In genomic region chr6:18265787-18266523, GRCh38 we compare ENCODE assay signal across 15 cellular contexts. TPM values are rescaled to one million over a fixed set of nuclear protein-coding genes. Genes with fewer than 3 reads are reported as not detected.
DNase-seq lines count a peak whose midpoint lies in the region; ATAC-seq and TF ChIP-seq lines count a peak whose summit lies in the region.
"Had no signal": no experiment of that assay in that cellular context is flagged by ENCODE, and none has a peak within 500 bp of the region (broad histone marks: within the 10 kb centered on the region; RNA-seq: fewer than 3 reads in every experiment).

No MANE protein-coding gene starts in this region.

- peaks cover 20 to 30% of the 10 kb centered on the region in 2 donors for H3K36me3 Mint-ChIP-seq in activated T-cell treated with anti-CD3 and anti-CD28 coated beads, Interleukin-2, amount 50 U/mL, for 72 hours (ENCODE audit: insufficient read depth in 2 of 2)
- peaks cover 20% of the 10 kb centered on the region for H3K36me3 Mint-ChIP-seq in effector memory CD8-positive, alpha-beta T cell (ENCODE audit: insufficient read depth)

- H3K79me2 ChIP-seq in OCI-LY7 (ENCODE audit: insufficient read depth, low read depth, low read length): peaks cover 31% of the 10 kb centered on the region

- H3K27me3 ChIP-seq in spleen (replicated peaks in 1 of 7): no peaks in the 10 kb centered on the region
- H3K27me3 ChIP-seq: vagina had no signal

- H3K27me3 Mint-ChIP-seq in activated T-cell treated with anti-CD3 and anti-CD28 coated beads, Interleukin-2, amount 50 U/mL, for 72 hours (ENCODE audit: low read depth): no peaks in the 10 kb centered on the region
- H3K27me3 Mint-ChIP-seq in effector memory CD8-positive, alpha-beta T cell: no peaks in the 10 kb centered on the region

- CTCF ChIA-PET in OCI-LY7 (lab: Charles Lee; ENCODE audit: unreplicated experiment): interaction anchor here (1.3 kb wide), 1 partner anchor 64 kb away, joined by 3 read pairs; no protein-coding TSS in a partner anchor

- H4K20me1 ChIP-seq in OCI-LY7 (ENCODE audit: insufficient read depth, low read length): peaks cover 16% of the 10 kb centered on the region

- H3K4me3 ChIP-seq in OCI-LY7 (ENCODE audit: low read depth, low read length, poor library complexity, severe bottlenecking): peak overlapping the region; percentile 90
- H3K4me3 ChIP-seq in spleen: no peak overlapping the region

- H3K27ac ChIP-seq in OCI-LY7 (ENCODE audit: low read depth, low read length, poor library complexity, severe bottlenecking) (no peak overlapping the region), spleen (no peak overlapping the region)

- 94 to 97% (median 97%) methylated on average over 12 to 14 of the region's 14 CpGs for WGBS in spleen, 5 donors

- H3K9me2 ChIP-seq in OCI-LY7 (ENCODE audit: insufficient read depth, low read length): no peaks in the 10 kb centered on the region

- intact Hi-C loops in OCI-LY7 (cut with micrococcal nuclease; ENCODE audit: unreplicated experiment) (loop anchor here (2.0 kb wide), 1 partner anchor 121 kb away; the partner anchor contains the start of gene RNF144B), spleen (cut with DNase I; ENCODE audit: low total_unique reads) (no loop called here)

- peak overlapping the region; percentile 77; the same call in 1 of the 2 replicates for H3K4me2 ChIP-seq in OCI-LY7 (ENCODE audit: low read length)

- TF ChIP-seq POLR2A in spleen (IDR thresholded peaks at IDR 0.05): no peak

- H3K4me3 Mint-ChIP-seq in activated T-cell treated with anti-CD3 and anti-CD28 coated beads, Interleukin-2, amount 50 U/mL, for 72 hours: peak overlapping the region; percentile 84 to 90
- peak overlapping the region; percentile 91 to 96 for H3K4me3 Mint-ChIP-seq in effector memory CD8-positive, alpha-beta T cell

- H2AFZ ChIP-seq in OCI-LY7 (ENCODE audit: low read length): no peak overlapping the region

- no peak for TF ChIP-seq CTCF in OCI-LY7 (conservative IDR thresholded peaks at IDR 0.05; ENCODE audit: low read length)
- no peak for TF ChIP-seq CTCF in spleen (IDR thresholded peaks at IDR 0.05 in 8 of 11, conservative IDR thresholded peaks at IDR 0.05 in 3 of 11)

- H3K27ac Mint-ChIP-seq in activated T-cell treated with anti-CD3 and anti-CD28 coated beads, Interleukin-2, amount 50 U/mL, for 72 hours: peak overlapping the region; percentile 92
- H3K27ac Mint-ChIP-seq in effector memory CD8-positive, alpha-beta T cell: peak overlapping the region; percentile 93 to 98

- no TSS peak for BruUV-seq in OCI-LY7 (replicated peaks; lab: Mats Ljungman, UMichigan)

- peaks cover 1 to 2% of the 10 kb centered on the region in 2 donors for H3K9me3 Mint-ChIP-seq in activated T-cell treated with anti-CD3 and anti-CD28 coated beads, Interleukin-2, amount 50 U/mL, for 72 hours
- H3K9me3 Mint-ChIP-seq in effector memory CD8-positive, alpha-beta T cell: no peaks in the 10 kb centered on the region

- peaks cover 30% of the 10 kb centered on the region for H3K4me1 ChIP-seq in OCI-LY7 (ENCODE audit: insufficient read depth, low read length, poor library complexity, severe bottlenecking)
- H3K4me1 ChIP-seq in spleen: peaks cover 18 to 46% (median 29%) of the 10 kb centered on the region in 6 donors

- peaks cover 36% of the 10 kb centered on the region for H3K4me1 Mint-ChIP-seq in activated T-cell treated with anti-CD3 and anti-CD28 coated beads, Interleukin-2, amount 50 U/mL, for 72 hours (ENCODE audit: low read depth)
- peaks cover 21 to 24% of the 10 kb centered on the region in 2 donors for H3K4me1 Mint-ChIP-seq in effector memory CD8-positive, alpha-beta T cell (ENCODE audit: low read depth in 2 of 2)

- H3K9me3 ChIP-seq in OCI-LY7 (ENCODE audit: low read length): peaks cover 12% of the 10 kb centered on the region
- peaks cover 0 to 5% (median 0%) of the 10 kb centered on the region in 8 donors for H3K9me3 ChIP-seq in spleen
- H3K9me3 ChIP-seq: vagina had no signal

- POLR2A ChIA-PET in OCI-LY7 (lab: Charles Lee): interaction anchor here (0.9 to 2.1 kb wide), 3 partner anchors 14 to 240 kb away, joined by 3 to 7 read pairs (median 4); no protein-coding TSS in a partner anchor

- no peak for DNase-seq in activated T-cell treated with anti-CD3 and anti-CD28 coated beads, Interleukin-2, amount 50 U/mL, for 72 hours
- DNase-seq in activated T-cell treated with anti-CD3 and anti-CD28 coated beads for 4 hours (no peak), OCI-LY7 (ENCODE audit: low spot score) (peak; percentile 39), spleen (peak; percentile 81)
- DNase-seq in effector memory CD8-positive, alpha-beta T cell: no peak
- DNase-seq: activated CD4-positive, CD25-positive, alpha-beta regulatory T cell treated with anti-CD3 and anti-CD28 coated beads, Interleukin-2, amount 50 U/mL, for 72 hours; foreskin fibroblast; GOT3; NCI-H1417; NCI-H82; occipital lobe had no signal

- H3K36me3 ChIP-seq in OCI-LY7 (ENCODE audit: insufficient read depth, low read length) (peaks cover 42% of the 10 kb centered on the region), spleen (peaks cover 0 to 8% (median 0%) of the 10 kb centered on the region in 6 donors)
- H3K36me3 ChIP-seq: vagina had no signal

- ATAC-seq in activated T-cell treated with anti-CD3 and anti-CD28 coated beads, Interleukin-2, amount 50 U/mL, for 72 hours (replicated peaks in 1 of 2): no peak
- ATAC-seq in effector memory CD8-positive, alpha-beta T cell (replicated peaks): no peak
- ATAC-seq in GM19035 (IDR thresholded peaks at IDR 0.05; ENCODE audit: unreplicated experiment) (no peak), HG02678 (IDR thresholded peaks at IDR 0.05; ENCODE audit: unreplicated experiment) (no peak), GM18511 (IDR thresholded peaks at IDR 0.05; ENCODE audit: unreplicated experiment) (no peak)

RNA-seq across cellular contexts. Expression of gene DEK, which starts 1.6 kb away (rescaled TPM):
- total RNA-seq in activated T-cell treated with anti-CD3 and anti-CD28 coated beads, Interleukin-2, amount 50 U/mL, for 72 hours: 100 to 1,000 TPM; 175 to 204 TPM
- total RNA-seq in OCI-LY7 (2014; rRNA removed; shearing (Covaris generic)): 235 and 462 TPM in 2 replicates
- total RNA-seq in OCI-LY7 (2022) (267 and 309 TPM in 2 replicates), spleen (100 to 1,000 TPM in 2 of 7 donors, 10 to 100 TPM in 5; 67.4 to 133 (median 79.3) TPM)
- polyA plus RNA-seq in spleen: 10 to 100 TPM; 27.4 to 52.4 (median 43.1) TPM

Comparison
In these comparisons a context has a peak if more than half of its experiments do, and no peak if none do; other contexts are left out.
1. DNase-seq: peak in OCI-LY7 (single experiment) and spleen (single experiment); none in activated T-cell treated with anti-CD3 and anti-CD28 coated beads, Interleukin-2, amount 50 U/mL, for 72 hours (0 of 2), activated T-cell treated with anti-CD3 and anti-CD28 coated beads for 4 hours (single experiment) and effector memory CD8-positive, alpha-beta T cell (0 of 3).